In genomic region chr16:30335028-30335597, GRCh38 we compare ENCODE assay signal across 8 cellular contexts. TPM values are rescaled to one million over a fixed set of nuclear protein-coding genes. Genes with fewer than 3 reads are reported as not detected.
DNase-seq lines count a peak whose midpoint lies in the region; ATAC-seq and TF ChIP-seq lines count a peak whose summit lies in the region.
"Not testable (repeated sequence)": the region's sequence is repeated elsewhere in the genome, so short reads cannot be mapped to it uniquely, and the experiment has no call there.

No MANE protein-coding gene starts in this region.

- not testable (repeated sequence) for H3K27me3 ChIP-seq in kidney epithelial cell (ENCODE audit: control insufficient read depth, insufficient read depth, low read length)

- ATAC-seq in GM19043 (IDR thresholded peaks at IDR 0.05; ENCODE audit: low read depth, unreplicated experiment) (peak; percentile 68), HG03354 (IDR thresholded peaks at IDR 0.05; ENCODE audit: poor library complexity, severe bottlenecking, unreplicated experiment) (peak; percentile 75)
- peak; percentile 84 for ATAC-seq in activated CD4-positive, alpha-beta T cell treated with anti-CD3 and anti-CD28 coated beads for 36 hours

- intact Hi-C loops in activated CD4-positive, alpha-beta T cell treated with anti-CD3 and anti-CD28 coated beads for 36 hours (cut with DNase I, micrococcal nuclease), result loop anchor here (1.0 to 2.0 kb wide), 8 partner anchors 20 to 323 kb away; partner anchors contain the start of genes CD2BP2 (in 2 of the 2), FBRS (in 1 of the 2), TBC1D10B (in 1 of the 2) and ZNF764 (in 1 of the 2)

- H3K27ac Mint-ChIP-seq in activated CD4-positive, alpha-beta T cell treated with anti-CD3 and anti-CD28 coated beads for 36 hours, result peak overlapping the region; percentile 73

- H3K9me3 Mint-ChIP-seq in activated CD4-positive, alpha-beta T cell treated with anti-CD3 and anti-CD28 coated beads for 36 hours (ENCODE audit: low read depth), result not testable (repeated sequence)

- H3K4me3 ChIP-seq in AG10803 (ENCODE audit: low read length), result peak overlapping the region; percentile 70
- H3K4me3 ChIP-seq in kidney epithelial cell (ENCODE audit: low read depth, low read length), result peak overlapping the region; percentile 87

- peaks cover 23% of the 10 kb centered on the region for H3K4me1 Mint-ChIP-seq in activated CD4-positive, alpha-beta T cell treated with anti-CD3 and anti-CD28 coated beads for 36 hours

- POLR2A ChIA-PET in activated CD4-positive, alpha-beta T cell treated with anti-CD3 and anti-CD28 coated beads for 36 hours (lab: Charles Lee), result interaction anchor here (0.7 to 1.1 kb wide), 3 partner anchors 36 to 200 kb away, joined by 3 to 7 read pairs (median 4); no protein-coding TSS in a partner anchor

- not testable (repeated sequence) for H3K27me3 Mint-ChIP-seq in activated CD4-positive, alpha-beta T cell treated with anti-CD3 and anti-CD28 coated beads for 36 hours

- not testable (repeated sequence) for TF ChIP-seq CTCF in AG10803 (conservative IDR thresholded peaks at IDR 0.05; ENCODE audit: low read length); kidney epithelial cell (IDR thresholded peaks at IDR 0.05; ENCODE audit: insufficient read depth, low read length, poor library complexity, severe bottlenecking)

- peak overlapping the region; percentile 87 for H3K4me3 Mint-ChIP-seq in activated CD4-positive, alpha-beta T cell treated with anti-CD3 and anti-CD28 coated beads for 36 hours

- H3K36me3 ChIP-seq in kidney epithelial cell (ENCODE audit: control insufficient read depth, insufficient read depth, low read length), result not testable (repeated sequence)

- not testable (repeated sequence) for H3K36me3 Mint-ChIP-seq in activated CD4-positive, alpha-beta T cell treated with anti-CD3 and anti-CD28 coated beads for 36 hours (ENCODE audit: low read depth)

- CTCF ChIA-PET in activated CD4-positive, alpha-beta T cell treated with anti-CD3 and anti-CD28 coated beads for 36 hours (lab: Charles Lee), result interaction anchor here (0.6 to 1.2 kb wide), 3 partner anchors 43 to 120 kb away, joined by 3 read pairs; no protein-coding TSS in a partner anchor

- DNase-seq in AG10803 (ENCODE audit: low read depth), result peak; percentile 72
- DNase-seq in NCI-H510A (lab: John Stamatoyannopoulos, UW), result peak; percentile 59
- DNase-seq in activated CD4-positive, alpha-beta T cell treated with anti-CD3 and anti-CD28 coated beads for 36 hours, result peak; percentile 91
- peak; percentile 69 for DNase-seq in cerebellar cortex (ENCODE audit: low spot score)
- DNase-seq in kidney epithelial cell (ENCODE audit: low read depth), result peak; percentile 21
- peak; percentile 88 for DNase-seq in stimulated activated CD4-positive, alpha-beta T cell treated with anti-CD3 and anti-CD28 coated beads, Interleukin-15, amount 100 ng/mL, for 24 hours

RNA-seq across cellular contexts. Expression of gene CD2BP2, which starts 20.0 kb away (rescaled TPM):
- total RNA-seq in activated CD4-positive, alpha-beta T cell treated with anti-CD3 and anti-CD28 coated beads for 36 hours, result 10 to 100 TPM; 42.3 to 51.8 TPM
- total RNA-seq in kidney epithelial cell, result 82.1 and 107 TPM in 2 replicates

RNA-seq across cellular contexts. Expression of gene TBC1D10B, which starts 35.2 kb away (rescaled TPM):
- 10 to 100 TPM; 38.1 to 43.4 TPM for total RNA-seq in activated CD4-positive, alpha-beta T cell treated with anti-CD3 and anti-CD28 coated beads for 36 hours
- 47.0 and 51.9 TPM in 2 replicates for total RNA-seq in kidney epithelial cell

RNA-seq across cellular contexts. Expression of gene MYL11, which starts 39.5 kb away (rescaled TPM):
- total RNA-seq in activated CD4-positive, alpha-beta T cell treated with anti-CD3 and anti-CD28 coated beads for 36 hours, result 1 to 10 TPM in 1 of 2 experiments, under 1 TPM in 1; 0.69 to 1.6 TPM
- not detected in 2 replicates for total RNA-seq in kidney epithelial cell

RNA-seq across cellular contexts. Expression of gene SEPTIN1, which starts 47.2 kb away (rescaled TPM):
- total RNA-seq in activated CD4-positive, alpha-beta T cell treated with anti-CD3 and anti-CD28 coated beads for 36 hours, result 100 to 1,000 TPM; 155 to 159 TPM
- total RNA-seq in kidney epithelial cell, result 0.38 and 0.62 TPM in 2 replicates

Comparison
In these comparisons a context has a peak if more than half of its experiments do, and no peak if none do; other contexts are left out.
1. Peak in every context shown above with its lines: DNase-seq, ATAC-seq and H3K4me3 ChIP-seq.
2. DNase-seq: peak in every context shown above with its lines; median percentile 91 in activated CD4-positive, alpha-beta T cell treated with anti-CD3 and anti-CD28 coated beads for 36 hours; 88 in stimulated activated CD4-positive, alpha-beta T cell treated with anti-CD3 and anti-CD28 coated beads, Interleukin-15, amount 100 ng/mL, for 24 hours; 72 in AG10803; 69 in cerebellar cortex; 59 in NCI-H510A; 21 in kidney epithelial cell.